In genomic region chr2:37449686-37450392, GRCh38 we compare ENCODE assay signal across 1 cellular context.
TF ChIP-seq lines count a peak whose summit lies in the region.

No MANE protein-coding gene starts in this region.

TF ChIP-seq in K562, 482 proteins besides CTCF, POLR2A, EP300 and RAD21 (continued from another document):
- no peak for TF ChIP-seq PBX2 (CRISPR knock-in tag; IDR thresholded peaks at IDR 0.05; ENCODE audit: low read depth)
- peak; percentile 41; the same call in 1 of the 2 replicates for TF ChIP-seq PBX2 (tag; conservative IDR thresholded peaks at IDR 0.05; ENCODE audit: low read depth)
